Comparison of ENCODE assay signal across 29 cellular contexts in the genomic region with DNA sequence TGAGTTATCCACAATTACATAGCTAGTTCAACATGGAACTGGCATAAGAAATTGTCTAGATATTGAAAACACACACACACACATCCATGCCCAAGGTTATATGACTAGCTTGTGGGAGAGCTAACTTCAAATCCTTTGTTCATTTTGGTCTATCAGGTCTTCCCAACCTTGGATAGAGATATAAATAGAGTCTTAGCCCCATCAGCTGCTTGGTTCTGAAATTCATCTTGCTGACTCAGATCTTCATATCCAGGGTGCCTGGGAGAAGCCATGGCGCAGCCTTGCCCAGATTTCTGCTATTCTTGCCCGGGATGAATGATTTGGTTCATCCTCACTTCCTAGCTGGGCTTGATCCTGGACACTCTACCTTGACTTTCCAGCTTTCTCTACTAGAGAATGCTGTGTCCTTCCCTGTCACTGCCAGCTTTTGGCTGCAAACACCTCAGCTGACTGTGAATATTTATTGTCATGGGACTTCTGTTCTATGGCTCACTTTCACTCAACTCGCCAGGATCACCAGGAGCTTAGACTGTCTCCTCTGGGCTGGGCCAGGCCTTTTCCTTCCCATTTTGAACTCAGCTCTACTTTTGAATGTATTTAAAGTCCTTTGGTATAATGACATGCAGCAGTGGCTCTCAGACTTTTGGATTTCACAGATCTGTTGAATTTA.
"Had no signal": no experiment of that assay in that cellular context is flagged by ENCODE, and none has a peak within 500 bp of the region (broad histone marks: within the 10 kb centered on the region; RNA-seq: fewer than 3 reads in every experiment).

No MANE protein-coding gene starts in this region.

- H3K4me1 ChIP-seq: adrenal gland, body of pancreas, colonic mucosa, esophagus squamous epithelium had no signal

- ATAC-seq: activated CD8-positive, alpha-beta T cell treated with anti-CD3 and anti-CD28 coated beads for 36 hours; activated naive CD8-positive, alpha-beta T cell treated with anti-CD3 and anti-CD28 coated beads, Interleukin-2, amount 50 U/mL, for 24 hours; body of pancreas; WTC11 had no signal

- H3K4me3 ChIP-seq: adrenal gland, body of pancreas, cardiac muscle cell, colonic mucosa, esophagus squamous epithelium had no signal

- H3K36me3 ChIP-seq: adrenal gland, cardiac muscle cell, colonic mucosa, esophagus squamous epithelium had no signal

- H3K27me3 ChIP-seq: adrenal gland, body of pancreas, cardiac muscle cell, colonic mucosa, esophagus squamous epithelium had no signal

- H3K27me3 Mint-ChIP-seq: activated CD8-positive, alpha-beta T cell treated with anti-CD3 and anti-CD28 coated beads for 36 hours; activated naive CD8-positive, alpha-beta T cell treated with anti-CD3 and anti-CD28 coated beads for 36 hours; activated naive CD8-positive, alpha-beta T cell treated with anti-CD3 and anti-CD28 coated beads, Interleukin-2, amount 50 U/mL, for 24 hours had no signal

- H3K36me3 Mint-ChIP-seq: activated naive CD4-positive, alpha-beta T cell treated with anti-CD3 and anti-CD28 coated beads, Interleukin-2, amount 50 U/mL, for 24 hours; WTC11 had no signal

- H3K9me3 Mint-ChIP-seq: activated CD8-positive, alpha-beta T cell treated with anti-CD3 and anti-CD28 coated beads for 36 hours; activated naive CD4-positive, alpha-beta T cell treated with anti-CD3 and anti-CD28 coated beads for 36 hours; activated naive CD4-positive, alpha-beta T cell treated with anti-CD3 and anti-CD28 coated beads, Interleukin-2, amount 50 U/mL, for 24 hours; activated naive CD8-positive, alpha-beta T cell treated with anti-CD3 and anti-CD28 coated beads, Interleukin-2, amount 50 U/mL, for 24 hours; activated T-helper 1 cell treated with anti-CD3 and anti-CD28 coated beads, Interleukin-12 subunit alpha, Interleukin-12 subunit beta, Interleukin-2, Interleukin-4 antibody, amounts not matched to agents 30 ng/mL and 10 ng/mL and 1 ng/mL, durations not matched to agents 14 hours and 24 hours and 36 hours; activated T-helper 2 cell treated with anti-CD3 and anti-CD28 coated beads, Interferon-gamma antibody, Interleukin-2, Interleukin-4, amounts not matched to agents 10 μg/mL and 5 μg/mL and 100 μg/mL, durations not matched to agents 14 hours and 24 hours and 36 hours had no signal

- H3K9me3 ChIP-seq: adrenal gland, body of pancreas, colonic mucosa, esophagus squamous epithelium had no signal

- H3K27ac Mint-ChIP-seq: activated CD8-positive, alpha-beta T cell treated with anti-CD3 and anti-CD28 coated beads for 36 hours; activated naive CD4-positive, alpha-beta T cell treated with anti-CD3 and anti-CD28 coated beads for 36 hours; activated naive CD4-positive, alpha-beta T cell treated with anti-CD3 and anti-CD28 coated beads, Interleukin-2, amount 50 U/mL, for 24 hours; activated naive CD8-positive, alpha-beta T cell treated with anti-CD3 and anti-CD28 coated beads for 36 hours; activated naive CD8-positive, alpha-beta T cell treated with anti-CD3 and anti-CD28 coated beads, Interleukin-2, amount 50 U/mL, for 24 hours; activated T-helper 1 cell treated with anti-CD3 and anti-CD28 coated beads, Interleukin-12 subunit alpha, Interleukin-12 subunit beta, Interleukin-2, Interleukin-4 antibody, amounts not matched to agents 30 ng/mL and 10 ng/mL and 1 ng/mL, durations not matched to agents 14 hours and 24 hours and 36 hours; activated T-helper 2 cell treated with anti-CD3 and anti-CD28 coated beads, Interferon-gamma antibody, Interleukin-2, Interleukin-4, amounts not matched to agents 10 μg/mL and 5 μg/mL and 100 μg/mL, durations not matched to agents 14 hours and 24 hours and 36 hours; WTC11 had no signal

- H3K4me1 Mint-ChIP-seq: activated naive CD4-positive, alpha-beta T cell treated with anti-CD3 and anti-CD28 coated beads, Interleukin-2, amount 50 U/mL, for 24 hours; activated naive CD8-positive, alpha-beta T cell treated with anti-CD3 and anti-CD28 coated beads for 36 hours; activated naive CD8-positive, alpha-beta T cell treated with anti-CD3 and anti-CD28 coated beads, Interleukin-2, amount 50 U/mL, for 24 hours had no signal

- H3K27ac ChIP-seq: adrenal gland, body of pancreas, cardiac muscle cell, colonic mucosa, epithelial cell of prostate, esophagus squamous epithelium had no signal

- DNase-seq: activated CD4-positive, alpha-beta T cell treated with anti-CD3 and anti-CD28 coated beads for 1 hour; activated CD4-positive, alpha-beta T cell treated with anti-CD3 and anti-CD28 coated beads for 4 hours; activated CD4-positive, alpha-beta T cell treated with anti-CD3 and anti-CD28 coated beads, Interleukin-2, amount 50 U/mL, for 1 hour; activated CD4-positive, alpha-beta T cell treated with anti-CD3 and anti-CD28 coated beads, Interleukin-2, amount 50 U/mL, for 48 hours; activated CD8-positive, alpha-beta memory T cell treated with anti-CD3 and anti-CD28 coated beads for 24 hours; activated CD8-positive, alpha-beta T cell treated with anti-CD3 and anti-CD28 coated beads for 36 hours; activated effector memory CD4-positive, alpha-beta T cell treated with anti-CD3 and anti-CD28 coated beads, Interleukin-2, amount 50 U/mL, for 16 hours; activated naive CD4-positive, alpha-beta T cell treated with anti-CD3 and anti-CD28 coated beads for 36 hours; activated naive CD8-positive, alpha-beta T cell treated with anti-CD3 and anti-CD28 coated beads for 36 hours; activated naive CD8-positive, alpha-beta T cell treated with anti-CD3 and anti-CD28 coated beads, Interleukin-2, amount 50 U/mL, for 24 hours; activated T-cell treated with anti-CD3 and anti-CD28 coated beads, Interleukin-2, amount 50 U/mL, for 1 hour; activated T-cell treated with anti-CD3 and anti-CD28 coated beads, Interleukin-2, amount 50 U/mL, for 48 hours; adrenal gland; amygdala; aorta; body of pancreas; central memory CD4-positive, alpha-beta T cell; cerebellar nuclear complex; colonic mucosa; effector CD8-positive, alpha-beta T cell; esophagus squamous epithelium; foreskin melanocyte; T-helper 2 cell had no signal

- H3K4me3 Mint-ChIP-seq: activated CD8-positive, alpha-beta T cell treated with anti-CD3 and anti-CD28 coated beads for 36 hours; activated naive CD4-positive, alpha-beta T cell treated with anti-CD3 and anti-CD28 coated beads for 36 hours; activated naive CD4-positive, alpha-beta T cell treated with anti-CD3 and anti-CD28 coated beads, Interleukin-2, amount 50 U/mL, for 24 hours; activated naive CD8-positive, alpha-beta T cell treated with anti-CD3 and anti-CD28 coated beads for 36 hours; activated naive CD8-positive, alpha-beta T cell treated with anti-CD3 and anti-CD28 coated beads, Interleukin-2, amount 50 U/mL, for 24 hours; activated T-helper 1 cell treated with anti-CD3 and anti-CD28 coated beads, Interleukin-12 subunit alpha, Interleukin-12 subunit beta, Interleukin-2, Interleukin-4 antibody, amounts not matched to agents 30 ng/mL and 10 ng/mL and 1 ng/mL, durations not matched to agents 14 hours and 24 hours and 36 hours; WTC11 had no signal
